1 cellular context compared by ENCODE assay signal in the genomic region with DNA sequence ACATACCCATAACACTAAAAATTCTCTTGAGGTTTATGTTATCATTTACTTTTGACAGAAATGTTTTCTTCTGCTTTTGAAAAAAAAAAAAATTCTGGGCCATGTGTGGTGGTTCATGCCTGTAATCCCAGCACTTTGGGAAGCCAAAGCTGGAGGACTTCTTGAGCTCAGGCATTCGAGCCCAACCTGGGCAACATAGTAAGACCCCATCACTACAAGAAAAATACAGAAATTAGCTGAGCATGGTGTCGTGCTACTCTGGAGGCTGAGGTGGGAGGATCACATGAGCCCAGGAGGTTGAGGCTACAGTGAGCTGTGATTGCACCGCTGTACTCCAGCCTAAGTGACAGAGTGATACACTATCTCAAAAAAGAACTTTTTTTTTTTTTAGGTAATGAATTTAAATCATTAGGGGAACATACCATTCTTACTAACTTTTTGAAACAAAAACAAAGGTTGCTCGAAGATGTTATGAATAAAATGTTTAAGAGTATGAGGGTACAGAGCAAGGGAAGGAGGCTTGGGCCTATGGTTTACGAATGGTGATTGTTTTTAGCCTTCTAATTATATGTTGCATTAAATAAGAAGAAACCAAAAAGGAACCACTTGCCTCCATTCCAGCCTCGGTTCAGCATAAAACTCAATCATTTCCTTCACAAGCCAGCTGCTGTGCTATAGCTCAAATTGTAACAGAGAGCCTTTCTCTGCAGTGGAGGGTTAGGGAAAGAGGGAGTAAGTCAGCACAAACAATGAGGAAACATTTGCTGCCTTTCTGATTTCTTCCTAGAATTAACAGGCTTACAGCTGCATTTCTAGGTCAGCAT.
TF ChIP-seq lines count a peak whose summit lies in the region.

No MANE protein-coding gene starts in this region.

TF ChIP-seq in SK-N-SH, 30 proteins besides CTCF, POLR2A, EP300 and RAD21 (continued from another document):
- TF ChIP-seq, protein P1, sequence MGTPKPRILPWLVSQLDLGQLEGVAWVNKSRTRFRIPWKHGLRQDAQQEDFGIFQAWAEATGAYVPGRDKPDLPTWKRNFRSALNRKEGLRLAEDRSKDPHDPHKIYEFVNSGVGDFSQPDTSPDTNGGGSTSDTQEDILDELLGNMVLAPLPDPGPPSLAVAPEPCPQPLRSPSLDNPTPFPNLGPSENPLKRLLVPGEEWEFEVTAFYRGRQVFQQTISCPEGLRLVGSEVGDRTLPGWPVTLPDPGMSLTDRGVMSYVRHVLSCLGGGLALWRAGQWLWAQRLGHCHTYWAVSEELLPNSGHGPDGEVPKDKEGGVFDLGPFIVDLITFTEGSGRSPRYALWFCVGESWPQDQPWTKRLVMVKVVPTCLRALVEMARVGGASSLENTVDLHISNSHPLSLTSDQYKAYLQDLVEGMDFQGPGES (IDR thresholded peaks at IDR 0.05; ENCODE audit: low read depth, low read length), result no peak
- TF ChIP-seq, protein P2, sequence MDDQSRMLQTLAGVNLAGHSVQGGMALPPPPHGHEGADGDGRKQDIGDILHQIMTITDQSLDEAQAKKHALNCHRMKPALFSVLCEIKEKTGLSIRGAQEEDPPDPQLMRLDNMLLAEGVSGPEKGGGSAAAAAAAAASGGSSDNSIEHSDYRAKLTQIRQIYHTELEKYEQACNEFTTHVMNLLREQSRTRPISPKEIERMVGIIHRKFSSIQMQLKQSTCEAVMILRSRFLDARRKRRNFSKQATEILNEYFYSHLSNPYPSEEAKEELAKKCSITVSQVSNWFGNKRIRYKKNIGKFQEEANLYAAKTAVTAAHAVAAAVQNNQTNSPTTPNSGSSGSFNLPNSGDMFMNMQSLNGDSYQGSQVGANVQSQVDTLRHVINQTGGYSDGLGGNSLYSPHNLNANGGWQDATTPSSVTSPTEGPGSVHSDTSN (IDR thresholded peaks at IDR 0.05), result no peak
- no peak for TF ChIP-seq POLR2AphosphoS5 (IDR thresholded peaks at IDR 0.05; ENCODE audit: low read depth, low read length)
- TF ChIP-seq, protein P3, sequence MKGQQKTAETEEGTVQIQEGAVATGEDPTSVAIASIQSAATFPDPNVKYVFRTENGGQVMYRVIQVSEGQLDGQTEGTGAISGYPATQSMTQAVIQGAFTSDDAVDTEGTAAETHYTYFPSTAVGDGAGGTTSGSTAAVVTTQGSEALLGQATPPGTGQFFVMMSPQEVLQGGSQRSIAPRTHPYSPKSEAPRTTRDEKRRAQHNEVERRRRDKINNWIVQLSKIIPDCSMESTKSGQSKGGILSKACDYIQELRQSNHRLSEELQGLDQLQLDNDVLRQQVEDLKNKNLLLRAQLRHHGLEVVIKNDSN (IDR thresholded peaks at IDR 0.05; ENCODE audit: borderline replicate concordance, low read depth), result no peak
